Comparison of ENCODE assay signal across 12 cellular contexts in genomic region chr12:20109667-20110066, GRCh38.
"Had no signal": no experiment of that assay in that cellular context is flagged by ENCODE, and none has a peak within 500 bp of the region (broad histone marks: within the 10 kb centered on the region; RNA-seq: fewer than 3 reads in every experiment).

No MANE protein-coding gene starts in this region.

- H3K4me1 Mint-ChIP-seq: activated T-helper 17 cell treated with anti-CD3 and anti-CD28 coated beads, Interleukin-2, amount 50 U/mL, for 72 hours had no signal

- ATAC-seq: activated T-helper 17 cell treated with anti-CD3 and anti-CD28 coated beads, Interleukin-2, amount 50 U/mL, for 72 hours; gastroesophageal sphincter; natural killer cell treated with Interleukin-12 subunit alpha and Interleukin-12 subunit beta and Interleukin-15 and Interleukin-18, amount 100 ng/mL, for 72 hours; sciatic nerve had no signal

- H3K36me3 ChIP-seq: gastroesophageal sphincter, prostate gland, transverse colon, vagina had no signal

- H3K27ac Mint-ChIP-seq: activated naive CD4-positive, alpha-beta T cell treated with anti-CD3 and anti-CD28 coated beads for 36 hours; activated T-helper 17 cell treated with anti-CD3 and anti-CD28 coated beads, Interleukin-2, amount 50 U/mL, for 72 hours; natural killer cell treated with Interleukin-12 subunit alpha and Interleukin-12 subunit beta and Interleukin-15 and Interleukin-18, amount 100 ng/mL, for 72 hours; T-helper 2 cell treated with Interferon-gamma antibody and Interleukin-4, amounts not matched to agents 5 μg/mL and 100 μg/mL, for 36 hours had no signal

- H3K9me3 ChIP-seq: gastroesophageal sphincter, prostate gland, transverse colon, vagina had no signal

- H3K4me3 ChIP-seq: gastroesophageal sphincter, prostate gland, transverse colon, vagina had no signal

- H3K27me3 Mint-ChIP-seq: activated T-helper 17 cell treated with anti-CD3 and anti-CD28 coated beads, Interleukin-2, amount 50 U/mL, for 72 hours; natural killer cell treated with Interleukin-12 subunit alpha and Interleukin-12 subunit beta and Interleukin-15 and Interleukin-18, amount 100 ng/mL, for 72 hours had no signal

- H3K9me3 Mint-ChIP-seq: activated T-helper 17 cell treated with anti-CD3 and anti-CD28 coated beads, Interleukin-2, amount 50 U/mL, for 72 hours had no signal

- H3K36me3 Mint-ChIP-seq: natural killer cell treated with Interleukin-12 subunit alpha and Interleukin-12 subunit beta and Interleukin-15 and Interleukin-18, amount 100 ng/mL, for 72 hours had no signal

- H3K27ac ChIP-seq: prostate gland, transverse colon, vagina had no signal

- H3K4me3 Mint-ChIP-seq: activated naive CD4-positive, alpha-beta T cell treated with anti-CD3 and anti-CD28 coated beads for 36 hours; activated T-helper 17 cell treated with anti-CD3 and anti-CD28 coated beads, Interleukin-2, amount 50 U/mL, for 72 hours; natural killer cell treated with Interleukin-12 subunit alpha and Interleukin-12 subunit beta and Interleukin-15 and Interleukin-18, amount 100 ng/mL, for 72 hours; T-helper 2 cell treated with Interferon-gamma antibody and Interleukin-4, amounts not matched to agents 5 μg/mL and 100 μg/mL, for 36 hours had no signal

- H3K27me3 ChIP-seq: gastroesophageal sphincter, transverse colon, vagina had no signal

- DNase-seq: activated naive CD4-positive, alpha-beta T cell treated with anti-CD3 and anti-CD28 coated beads for 36 hours; activated T-cell treated with anti-CD3 and anti-CD28 coated beads for 4 hours; mesendoderm; stimulated activated CD4-positive, alpha-beta T cell treated with anti-CD3 and anti-CD28 coated beads, Interleukin-2, amount 100 ng/mL, for 24 hours; transverse colon had no signal

- H3K4me1 ChIP-seq: prostate gland, transverse colon, vagina had no signal
